ENCODE assay signal across 8 cellular contexts in the genomic region with DNA sequence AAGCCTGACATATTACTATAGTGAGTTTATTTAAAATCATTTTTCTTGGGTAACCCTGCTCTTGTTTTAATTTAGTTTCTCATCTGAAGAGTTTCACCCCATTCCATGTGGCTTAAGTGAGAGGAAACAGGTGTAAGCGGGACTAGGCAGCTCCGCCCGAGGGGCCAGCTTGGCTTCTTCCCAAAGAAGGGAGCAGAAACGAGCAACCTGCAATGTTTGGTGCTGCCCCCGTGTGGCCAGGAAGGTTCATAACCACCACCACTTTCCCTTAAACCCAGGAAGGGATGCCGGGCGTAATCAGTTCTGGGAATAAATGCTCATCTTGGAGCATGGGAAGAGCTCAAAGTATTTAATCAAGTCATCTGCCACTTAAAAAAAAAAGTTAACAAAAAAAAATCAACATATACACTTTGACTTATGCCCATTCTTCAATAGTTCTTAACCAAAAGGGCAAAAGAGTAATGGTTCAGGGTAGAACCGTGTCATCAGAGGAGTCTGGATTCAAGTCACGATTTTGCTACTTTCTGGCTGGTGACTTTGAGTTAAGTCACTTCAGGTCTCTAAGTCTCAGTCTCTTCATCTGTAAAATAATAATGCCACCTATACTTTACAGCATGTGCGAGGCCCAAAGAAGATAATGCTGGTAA.
DNase-seq lines count a peak whose midpoint lies in the region; ATAC-seq and FAIRE-seq lines count a peak whose summit lies in the region.

No MANE protein-coding gene starts in this region.

- intact Hi-C loops in posterior vena cava (cut with DNase I), result no loop called here

- peak; percentile 33 for DNase-seq in CMK (ENCODE audit: low read depth)
- peak; percentile 50 for DNase-seq in M059J (ENCODE audit: low read depth)
- DNase-seq in SK-MEL-5 (ENCODE audit: low read depth, low spot score), result peak; percentile 80
- peak; percentile 67 for DNase-seq in activated naive CD4-positive, alpha-beta T cell treated with anti-CD3 and anti-CD28 coated beads, Interleukin-2, amount 10 ng/mL, durations not matched to agents 7 days and 5 days
- DNase-seq in glomerular visceral epithelial cell (ENCODE audit: extremely low spot score), result peak; percentile 77
- peak; percentile 90 for DNase-seq in posterior vena cava (ENCODE audit: low spot score)
- DNase-seq in urothelium cell line (ENCODE audit: low spot score), result peak; percentile 90

- peaks cover 9% of the 10 kb centered on the region for H3K4me1 Mint-ChIP-seq in activated naive CD4-positive, alpha-beta T cell treated with anti-CD3 and anti-CD28 coated beads, Interleukin-2, amount 10 ng/mL, durations not matched to agents 7 days and 5 days

- no peaks in the 10 kb centered on the region for H3K36me3 Mint-ChIP-seq in activated naive CD4-positive, alpha-beta T cell treated with anti-CD3 and anti-CD28 coated beads, Interleukin-2, amount 10 ng/mL, durations not matched to agents 7 days and 5 days

- in situ Hi-C loops in SK-MEL-5 (cut with HindIII; ENCODE audit: low pct_unique_long_range_greater_than_20kb, low sequenced_read_pairs), result no loop called here

- H3K4me3 Mint-ChIP-seq in activated naive CD4-positive, alpha-beta T cell treated with anti-CD3 and anti-CD28 coated beads, Interleukin-2, amount 10 ng/mL, durations not matched to agents 7 days and 5 days, result peak overlapping the region; percentile 11

- H3K27me3 Mint-ChIP-seq in activated naive CD4-positive, alpha-beta T cell treated with anti-CD3 and anti-CD28 coated beads, Interleukin-2, amount 10 ng/mL, durations not matched to agents 7 days and 5 days, result peaks cover 14% of the 10 kb centered on the region

- H3K9me3 Mint-ChIP-seq in activated naive CD4-positive, alpha-beta T cell treated with anti-CD3 and anti-CD28 coated beads, Interleukin-2, amount 10 ng/mL, durations not matched to agents 7 days and 5 days, result no peaks in the 10 kb centered on the region

- H3K27ac Mint-ChIP-seq in activated naive CD4-positive, alpha-beta T cell treated with anti-CD3 and anti-CD28 coated beads, Interleukin-2, amount 10 ng/mL, durations not matched to agents 7 days and 5 days, result no peak overlapping the region

- CTCF ChIA-PET in activated naive CD4-positive, alpha-beta T cell treated with anti-CD3 and anti-CD28 coated beads, Interleukin-2, amount 10 ng/mL, durations not matched to agents 7 days and 5 days (lab: Charles Lee), result interaction anchor here (0.6 to 4.3 kb wide), 17 partner anchors 9 to 256 kb away, joined by 3 to 36 read pairs (median 4); no protein-coding TSS in a partner anchor

- no peak for FAIRE-seq in urothelium cell line (lab: Jason Lieb, UNC)

- peak; percentile 70 for ATAC-seq in GM21515 (IDR thresholded peaks at IDR 0.05; ENCODE audit: unreplicated experiment)

Comparison
In these comparisons a context has a peak if more than half of its experiments do, and no peak if none do; other contexts are left out.
1. Peak in every context shown above with its lines: DNase-seq and ATAC-seq.
2. DNase-seq: peak in every context shown above with its lines; median percentile 90 in posterior vena cava; 90 in urothelium cell line; 80 in SK-MEL-5; 77 in glomerular visceral epithelial cell; 67 in activated naive CD4-positive, alpha-beta T cell treated with anti-CD3 and anti-CD28 coated beads, Interleukin-2, amount 10 ng/mL, durations not matched to agents 7 days and 5 days; 50 in M059J; 33 in CMK.